8 cellular contexts compared by ENCODE assay signal in genomic region chr12:46473634-46474201, GRCh38.
DNase-seq lines count a peak whose midpoint lies in the region; ATAC-seq and TF ChIP-seq lines count a peak whose summit lies in the region.

No MANE protein-coding gene starts in this region.

- no peaks in the 10 kb centered on the region for H3K27me3 Mint-ChIP-seq in CD14-positive monocyte (ENCODE audit: low read depth in 3 of 3)
- no peaks in the 10 kb centered on the region for H3K27me3 Mint-ChIP-seq in type B pancreatic cell

- peaks cover 31% of the 10 kb centered on the region for H3K79me2 ChIP-seq in OCI-LY3 (ENCODE audit: low read length)

- H3K36me3 ChIP-seq in OCI-LY3 (replicated peaks; ENCODE audit: low read depth, low read length) (peaks cover 8% of the 10 kb centered on the region), liver (ENCODE audit: control insufficient read depth in 4 of 4, insufficient read depth in 3 of 4, low read depth in 1 of 4, low read length in 3 of 4) (no peaks in the 10 kb centered on the region)

- H2AFZ ChIP-seq in OCI-LY3 (ENCODE audit: low read depth, low read length) = no peak overlapping the region

- 10% methylated on average over 8 of the region's 8 CpGs for WGBS in liver

- peak overlapping the region; percentile 6 to 75 for H3K4me3 Mint-ChIP-seq in CD14-positive monocyte
- H3K4me3 Mint-ChIP-seq in type B pancreatic cell = peak overlapping the region; percentile 56

- H3K36me3 Mint-ChIP-seq in CD14-positive monocyte = no peaks in the 10 kb centered on the region
- no peaks in the 10 kb centered on the region for H3K36me3 Mint-ChIP-seq in type B pancreatic cell

- no peak for TF ChIP-seq CTCF in CD14-positive monocyte (IDR thresholded peaks at IDR 0.05)
- TF ChIP-seq CTCF in OCI-LY3 (IDR thresholded peaks at IDR 0.05; ENCODE audit: low read depth, low read length) = no peak
- TF ChIP-seq CTCF in cardiac fibroblast (IDR thresholded peaks at IDR 0.05; ENCODE audit: low read depth, low read length) = no peak
- TF ChIP-seq CTCF in liver (IDR thresholded peaks at IDR 0.05; ENCODE audit: low read depth, low read length, missing input control) = peak; percentile 5
- TF ChIP-seq CTCF in type B pancreatic cell (conservative IDR thresholded peaks at IDR 0.05) = no peak

- H3K9ac ChIP-seq in OCI-LY3 (ENCODE audit: low read length) (peak overlapping the region; percentile 70), liver (ENCODE audit: low read depth in 1 of 2, low read length in 2 of 2) (peak overlapping the region in 1 of 2 donors; percentile 74)

- H3K27ac Mint-ChIP-seq in CD14-positive monocyte = peak overlapping the region; percentile 70 to 92 (median 86)
- H3K27ac Mint-ChIP-seq in type B pancreatic cell = peak overlapping the region; percentile 82

- ATAC-seq in GM18909 (IDR thresholded peaks at IDR 0.05; ENCODE audit: poor library complexity, unreplicated experiment) (peak; percentile 80), HG03103 (IDR thresholded peaks at IDR 0.05; ENCODE audit: low read depth, unreplicated experiment) (peak; percentile 48)

- H3K9me3 ChIP-seq in OCI-LY3 (ENCODE audit: insufficient read depth, low read length) (no peaks in the 10 kb centered on the region), liver (ENCODE audit: control insufficient read depth in 4 of 4, low read length in 3 of 4) (no peaks in the 10 kb centered on the region)

- H3K4me1 ChIP-seq in OCI-LY3 (ENCODE audit: low read length) (peaks cover 61% of the 10 kb centered on the region), liver (ENCODE audit: control insufficient read depth in 4 of 4, insufficient read depth in 4 of 4, low read length in 3 of 4) (peaks cover 0 to 15% (median 10%) of the 10 kb centered on the region in 4 donors)

- intact Hi-C loops in CD14-positive monocyte (cut with micrococcal nuclease) = loop anchor here in 1 of 2 donors (5.0 kb wide), 1 partner anchor 101 kb away; the partner anchor contains the start of gene SLC38A2

- TF ChIP-seq RAD21 in liver (IDR thresholded peaks at IDR 0.05) = peak; percentile 67 to 72

- peak overlapping the region; percentile 63 for H3K4me3 ChIP-seq in OCI-LY3 (ENCODE audit: low read length)
- no peak overlapping the region for H3K4me3 ChIP-seq in cardiac fibroblast (replicated peaks in 1 of 2; ENCODE audit: low read depth in 2 of 2, low read length in 2 of 2)
- no peak overlapping the region for H3K4me3 ChIP-seq in liver (ENCODE audit: low read depth in 1 of 3, low read length in 3 of 3)

- peaks cover 38% of the 10 kb centered on the region for H3K4me1 Mint-ChIP-seq in CD14-positive monocyte
- H3K4me1 Mint-ChIP-seq in type B pancreatic cell (ENCODE audit: unreplicated experiment) = peaks cover 16% of the 10 kb centered on the region

- no peaks in the 10 kb centered on the region for H3K9me3 Mint-ChIP-seq in CD14-positive monocyte
- no peaks in the 10 kb centered on the region for H3K9me3 Mint-ChIP-seq in type B pancreatic cell

- H4K20me1 ChIP-seq in OCI-LY3 (ENCODE audit: insufficient read depth, low read length) = no peaks in the 10 kb centered on the region

- H3K27ac ChIP-seq in OCI-LY3 (ENCODE audit: low read length) (peak overlapping the region; percentile 93), liver (ENCODE audit: low read depth in 1 of 2, low read length in 2 of 2) (peak overlapping the region; percentile 75 to 90)

- H3K4me2 ChIP-seq in OCI-LY3 (ENCODE audit: low read length) = peak overlapping the region; percentile 89

- peak; percentile 80 for DNase-seq in CD14-positive monocyte (ENCODE audit: low spot score)
- peak; percentile 96 to 97 for DNase-seq in cardiac fibroblast (ENCODE audit: low read depth in 2 of 2)
- DNase-seq in type B pancreatic cell (ENCODE audit: extremely low spot score, unreplicated experiment) = no peak
- no peak for DNase-seq in putamen (ENCODE audit: low spot score)

- H3K27me3 ChIP-seq in OCI-LY3 (ENCODE audit: low read depth, low read length) = no peaks in the 10 kb centered on the region
- no peaks in the 10 kb centered on the region for H3K27me3 ChIP-seq in liver (ENCODE audit: control insufficient read depth in 4 of 4, insufficient read depth in 4 of 4, low read length in 3 of 4)

TF ChIP-seq in liver, 16 proteins besides CTCF, POLR2A, EP300 and RAD21:
- TF ChIP-seq SP1 (IDR thresholded peaks at IDR 0.05) (peak; percentile 77), EGR1 (IDR thresholded peaks at IDR 0.05; ENCODE audit: low read depth in 2 of 2) (peak; percentile 50 to 80), GABPA (IDR thresholded peaks at IDR 0.05 in 1 of 2, conservative IDR thresholded peaks at IDR 0.05 in 1 of 2) (peak in 1 of 2 donors; percentile 52), ATF3 (IDR thresholded peaks at IDR 0.05) (peak; percentile 22), TAF1 (conservative IDR thresholded peaks at IDR 0.05) (no peak), ZBTB33 (IDR thresholded peaks at IDR 0.05) (peak; percentile 42), NR2F2 (IDR thresholded peaks at IDR 0.05) (peak; percentile 15), REST (IDR thresholded peaks at IDR 0.05) (peak; percentile 71), JUND (IDR thresholded peaks at IDR 0.05) (peak; percentile 80 to 93), FOXA1 (IDR thresholded peaks at IDR 0.05) (peak; percentile 45), YY1 (IDR thresholded peaks at IDR 0.05) (peak; percentile 44), RXRA (IDR thresholded peaks at IDR 0.05) (peak; percentile 34 to 82), HNF4G (IDR thresholded peaks at IDR 0.05) (no peak), HNF4A (conservative IDR thresholded peaks at IDR 0.05) (peak; percentile 64 to 78), FOXA2 (IDR thresholded peaks at IDR 0.05) (peak; percentile 59)
- TF ChIP-seq, protein P1, sequence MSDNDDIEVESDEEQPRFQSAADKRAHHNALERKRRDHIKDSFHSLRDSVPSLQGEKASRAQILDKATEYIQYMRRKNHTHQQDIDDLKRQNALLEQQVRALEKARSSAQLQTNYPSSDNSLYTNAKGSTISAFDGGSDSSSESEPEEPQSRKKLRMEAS (IDR thresholded peaks at IDR 0.05) = peak; percentile 91

Comparison
In these comparisons a context has a peak if more than half of its experiments do, and no peak if none do; other contexts are left out.
1. DNase-seq: peak in CD14-positive monocyte (single experiment) and cardiac fibroblast (2 of 2); none in type B pancreatic cell (single experiment) and putamen (single experiment).